1 cellular context compared by ENCODE assay signal in the genomic region with DNA sequence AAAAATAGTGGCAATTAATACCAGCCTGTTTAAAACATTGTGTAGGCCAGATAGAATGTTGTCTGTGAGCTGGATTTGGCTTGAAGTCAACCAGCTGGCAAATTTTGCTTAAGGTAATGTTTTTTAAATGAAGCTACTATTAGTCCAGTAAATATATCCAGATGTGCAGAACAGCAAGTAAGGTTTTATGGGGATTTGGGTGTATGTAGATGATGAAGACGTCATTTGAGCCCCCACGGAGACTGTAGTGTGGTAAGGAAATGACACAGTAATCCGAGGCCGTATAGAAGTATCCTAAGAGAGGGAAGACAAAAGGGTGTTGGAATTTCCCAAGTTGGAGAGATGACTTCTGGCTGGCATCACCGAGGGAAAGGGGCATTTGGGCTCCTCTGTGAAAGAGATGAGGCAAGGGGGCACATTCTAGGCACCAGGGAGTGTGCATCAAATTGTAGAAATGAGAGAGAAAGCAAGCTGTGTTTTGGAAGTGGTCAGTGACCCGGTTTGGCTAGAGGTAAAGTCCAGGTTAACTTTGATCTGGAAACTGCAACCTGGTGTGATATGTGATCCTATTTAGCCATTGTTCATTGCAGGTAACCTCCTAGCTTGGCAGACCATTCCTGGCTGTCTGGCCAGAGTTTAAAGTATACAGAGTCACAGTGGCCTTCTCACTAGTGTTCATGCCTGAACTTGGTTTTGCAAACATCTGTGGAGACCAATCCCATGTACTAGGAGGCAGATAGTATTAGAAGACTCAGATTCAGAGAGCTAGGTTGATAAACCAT.
TF ChIP-seq lines count a peak whose summit lies in the region.

No MANE protein-coding gene starts in this region.

TF ChIP-seq in HEK293, 187 proteins besides CTCF, POLR2A, EP300 and RAD21 (continued from another document):
- TF ChIP-seq, protein P1, sequence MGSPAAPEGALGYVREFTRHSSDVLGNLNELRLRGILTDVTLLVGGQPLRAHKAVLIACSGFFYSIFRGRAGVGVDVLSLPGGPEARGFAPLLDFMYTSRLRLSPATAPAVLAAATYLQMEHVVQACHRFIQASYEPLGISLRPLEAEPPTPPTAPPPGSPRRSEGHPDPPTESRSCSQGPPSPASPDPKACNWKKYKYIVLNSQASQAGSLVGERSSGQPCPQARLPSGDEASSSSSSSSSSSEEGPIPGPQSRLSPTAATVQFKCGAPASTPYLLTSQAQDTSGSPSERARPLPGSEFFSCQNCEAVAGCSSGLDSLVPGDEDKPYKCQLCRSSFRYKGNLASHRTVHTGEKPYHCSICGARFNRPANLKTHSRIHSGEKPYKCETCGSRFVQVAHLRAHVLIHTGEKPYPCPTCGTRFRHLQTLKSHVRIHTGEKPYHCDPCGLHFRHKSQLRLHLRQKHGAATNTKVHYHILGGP (tag by site-specific recombination; IDR thresholded peaks at IDR 0.05), result no peak
- no peak for TF ChIP-seq ZFP69B (tag by site-specific recombination; IDR thresholded peaks at IDR 0.05)
- TF ChIP-seq, protein P2, sequence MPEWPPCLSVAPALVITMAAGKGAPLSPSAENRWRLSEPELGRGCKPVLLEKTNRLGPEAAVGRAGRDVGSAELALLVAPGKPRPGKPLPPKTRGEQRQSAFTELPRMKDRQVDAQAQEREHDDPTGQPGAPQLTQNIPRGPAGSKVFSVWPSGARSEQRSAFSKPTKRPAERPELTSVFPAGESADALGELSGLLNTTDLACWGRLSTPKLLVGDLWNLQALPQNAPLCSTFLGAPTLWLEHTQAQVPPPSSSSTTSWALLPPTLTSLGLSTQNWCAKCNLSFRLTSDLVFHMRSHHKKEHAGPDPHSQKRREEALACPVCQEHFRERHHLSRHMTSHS (tag by site-specific recombination; IDR thresholded peaks at IDR 0.05), result no peak
- TF ChIP-seq, protein P3, sequence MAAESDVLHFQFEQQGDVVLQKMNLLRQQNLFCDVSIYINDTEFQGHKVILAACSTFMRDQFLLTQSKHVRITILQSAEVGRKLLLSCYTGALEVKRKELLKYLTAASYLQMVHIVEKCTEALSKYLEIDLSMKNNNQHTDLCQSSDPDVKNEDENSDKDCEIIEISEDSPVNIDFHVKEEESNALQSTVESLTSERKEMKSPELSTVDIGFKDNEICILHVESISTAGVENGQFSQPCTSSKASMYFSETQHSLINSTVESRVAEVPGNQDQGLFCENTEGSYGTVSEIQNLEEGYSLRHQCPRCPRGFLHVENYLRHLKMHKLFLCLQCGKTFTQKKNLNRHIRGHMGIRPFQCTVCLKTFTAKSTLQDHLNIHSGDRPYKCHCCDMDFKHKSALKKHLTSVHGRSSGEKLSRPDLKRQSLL (tag by site-specific recombination; IDR thresholded peaks at IDR 0.05), result no peak
- TF ChIP-seq, protein P4, sequence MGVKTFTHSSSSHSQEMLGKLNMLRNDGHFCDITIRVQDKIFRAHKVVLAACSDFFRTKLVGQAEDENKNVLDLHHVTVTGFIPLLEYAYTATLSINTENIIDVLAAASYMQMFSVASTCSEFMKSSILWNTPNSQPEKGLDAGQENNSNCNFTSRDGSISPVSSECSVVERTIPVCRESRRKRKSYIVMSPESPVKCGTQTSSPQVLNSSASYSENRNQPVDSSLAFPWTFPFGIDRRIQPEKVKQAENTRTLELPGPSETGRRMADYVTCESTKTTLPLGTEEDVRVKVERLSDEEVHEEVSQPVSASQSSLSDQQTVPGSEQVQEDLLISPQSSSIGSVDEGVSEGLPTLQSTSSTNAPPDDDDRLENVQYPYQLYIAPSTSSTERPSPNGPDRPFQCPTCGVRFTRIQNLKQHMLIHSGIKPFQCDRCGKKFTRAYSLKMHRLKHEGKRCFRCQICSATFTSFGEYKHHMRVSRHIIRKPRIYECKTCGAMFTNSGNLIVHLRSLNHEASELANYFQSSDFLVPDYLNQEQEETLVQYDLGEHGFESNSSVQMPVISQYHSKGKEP (tag by site-specific recombination; IDR thresholded peaks at IDR 0.05), result no peak
- TF ChIP-seq ZBTB20 (tag by site-specific recombination; IDR thresholded peaks at IDR 0.05), result peak; percentile 29; the same call in 1 of the 2 replicates
- TF ChIP-seq ZNF146 (tag by site-specific recombination; IDR thresholded peaks at IDR 0.05), result no peak
- TF ChIP-seq RBAK (tag by site-specific recombination; IDR thresholded peaks at IDR 0.05), result no peak
- TF ChIP-seq GLIS1 (tag by site-specific recombination; IDR thresholded peaks at IDR 0.05), result peak; percentile 62
- TF ChIP-seq KLF7 (tag by site-specific recombination; IDR thresholded peaks at IDR 0.05; ENCODE audit: borderline replicate concordance), result no peak
- no peak for TF ChIP-seq YY2 (tag by site-specific recombination; IDR thresholded peaks at IDR 0.05)
- TF ChIP-seq, protein P5, sequence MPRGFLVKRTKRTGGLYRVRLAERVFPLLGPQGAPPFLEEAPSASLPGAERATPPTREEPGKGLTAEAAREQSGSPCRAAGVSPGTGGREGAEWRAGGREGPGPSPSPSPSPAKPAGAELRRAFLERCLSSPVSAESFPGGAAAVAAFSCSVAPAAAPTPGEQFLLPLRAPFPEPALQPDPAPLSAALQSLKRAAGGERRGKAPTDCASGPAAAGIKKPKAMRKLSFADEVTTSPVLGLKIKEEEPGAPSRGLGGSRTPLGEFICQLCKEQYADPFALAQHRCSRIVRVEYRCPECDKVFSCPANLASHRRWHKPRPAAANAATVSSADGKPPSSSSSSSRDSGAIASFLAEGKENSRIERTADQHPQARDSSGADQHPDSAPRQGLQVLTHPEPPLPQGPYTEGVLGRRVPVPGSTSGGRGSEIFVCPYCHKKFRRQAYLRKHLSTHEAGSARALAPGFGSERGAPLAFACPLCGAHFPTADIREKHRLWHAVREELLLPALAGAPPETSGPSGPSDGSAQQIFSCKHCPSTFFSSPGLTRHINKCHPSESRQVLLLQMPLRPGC (tag by site-specific recombination; IDR thresholded peaks at IDR 0.05), result no peak
- no peak for TF ChIP-seq ZFHX2 (tag by site-specific recombination; conservative IDR thresholded peaks at IDR 0.05)
- TF ChIP-seq, protein P6, sequence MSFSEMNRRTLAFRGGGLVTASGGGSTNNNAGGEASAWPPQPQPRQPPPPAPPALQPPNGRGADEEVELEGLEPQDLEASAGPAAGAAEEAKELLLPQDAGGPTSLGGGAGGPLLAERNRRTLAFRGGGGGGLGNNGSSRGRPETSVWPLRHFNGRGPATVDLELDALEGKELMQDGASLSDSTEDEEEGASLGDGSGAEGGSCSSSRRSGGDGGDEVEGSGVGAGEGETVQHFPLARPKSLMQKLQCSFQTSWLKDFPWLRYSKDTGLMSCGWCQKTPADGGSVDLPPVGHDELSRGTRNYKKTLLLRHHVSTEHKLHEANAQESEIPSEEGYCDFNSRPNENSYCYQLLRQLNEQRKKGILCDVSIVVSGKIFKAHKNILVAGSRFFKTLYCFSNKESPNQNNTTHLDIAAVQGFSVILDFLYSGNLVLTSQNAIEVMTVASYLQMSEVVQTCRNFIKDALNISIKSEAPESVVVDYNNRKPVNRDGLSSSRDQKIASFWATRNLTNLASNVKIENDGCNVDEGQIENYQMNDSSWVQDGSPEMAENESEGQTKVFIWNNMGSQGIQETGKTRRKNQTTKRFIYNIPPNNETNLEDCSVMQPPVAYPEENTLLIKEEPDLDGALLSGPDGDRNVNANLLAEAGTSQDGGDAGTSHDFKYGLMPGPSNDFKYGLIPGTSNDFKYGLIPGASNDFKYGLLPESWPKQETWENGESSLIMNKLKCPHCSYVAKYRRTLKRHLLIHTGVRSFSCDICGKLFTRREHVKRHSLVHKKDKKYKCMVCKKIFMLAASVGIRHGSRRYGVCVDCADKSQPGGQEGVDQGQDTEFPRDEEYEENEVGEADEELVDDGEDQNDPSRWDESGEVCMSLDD (tag by site-specific recombination; IDR thresholded peaks at IDR 0.05), result no peak
- no peak for TF ChIP-seq ZNF416 (tag by site-specific recombination; IDR thresholded peaks at IDR 0.05)
- no peak for TF ChIP-seq ZNF776 (tag by site-specific recombination; IDR thresholded peaks at IDR 0.05; ENCODE audit: borderline replicate concordance)
- TF ChIP-seq, protein P7, sequence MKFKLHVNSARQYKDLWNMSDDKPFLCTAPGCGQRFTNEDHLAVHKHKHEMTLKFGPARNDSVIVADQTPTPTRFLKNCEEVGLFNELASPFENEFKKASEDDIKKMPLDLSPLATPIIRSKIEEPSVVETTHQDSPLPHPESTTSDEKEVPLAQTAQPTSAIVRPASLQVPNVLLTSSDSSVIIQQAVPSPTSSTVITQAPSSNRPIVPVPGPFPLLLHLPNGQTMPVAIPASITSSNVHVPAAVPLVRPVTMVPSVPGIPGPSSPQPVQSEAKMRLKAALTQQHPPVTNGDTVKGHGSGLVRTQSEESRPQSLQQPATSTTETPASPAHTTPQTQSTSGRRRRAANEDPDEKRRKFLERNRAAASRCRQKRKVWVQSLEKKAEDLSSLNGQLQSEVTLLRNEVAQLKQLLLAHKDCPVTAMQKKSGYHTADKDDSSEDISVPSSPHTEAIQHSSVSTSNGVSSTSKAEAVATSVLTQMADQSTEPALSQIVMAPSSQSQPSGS (tag by site-specific recombination; IDR thresholded peaks at IDR 0.05; ENCODE audit: low read depth), result peak; percentile 31; the same call in 1 of the 2 replicates
- no peak for TF ChIP-seq OVOL3 (tag by site-specific recombination; IDR thresholded peaks at IDR 0.05)
- TF ChIP-seq, protein P8, sequence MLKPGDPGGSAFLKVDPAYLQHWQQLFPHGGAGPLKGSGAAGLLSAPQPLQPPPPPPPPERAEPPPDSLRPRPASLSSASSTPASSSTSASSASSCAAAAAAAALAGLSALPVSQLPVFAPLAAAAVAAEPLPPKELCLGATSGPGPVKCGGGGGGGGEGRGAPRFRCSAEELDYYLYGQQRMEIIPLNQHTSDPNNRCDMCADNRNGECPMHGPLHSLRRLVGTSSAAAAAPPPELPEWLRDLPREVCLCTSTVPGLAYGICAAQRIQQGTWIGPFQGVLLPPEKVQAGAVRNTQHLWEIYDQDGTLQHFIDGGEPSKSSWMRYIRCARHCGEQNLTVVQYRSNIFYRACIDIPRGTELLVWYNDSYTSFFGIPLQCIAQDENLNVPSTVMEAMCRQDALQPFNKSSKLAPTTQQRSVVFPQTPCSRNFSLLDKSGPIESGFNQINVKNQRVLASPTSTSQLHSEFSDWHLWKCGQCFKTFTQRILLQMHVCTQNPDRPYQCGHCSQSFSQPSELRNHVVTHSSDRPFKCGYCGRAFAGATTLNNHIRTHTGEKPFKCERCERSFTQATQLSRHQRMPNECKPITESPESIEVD (tag by site-specific recombination; IDR thresholded peaks at IDR 0.05), result no peak
- no peak for TF ChIP-seq ZNF114 (tag by site-specific recombination; IDR thresholded peaks at IDR 0.05)
- TF ChIP-seq, protein P9, sequence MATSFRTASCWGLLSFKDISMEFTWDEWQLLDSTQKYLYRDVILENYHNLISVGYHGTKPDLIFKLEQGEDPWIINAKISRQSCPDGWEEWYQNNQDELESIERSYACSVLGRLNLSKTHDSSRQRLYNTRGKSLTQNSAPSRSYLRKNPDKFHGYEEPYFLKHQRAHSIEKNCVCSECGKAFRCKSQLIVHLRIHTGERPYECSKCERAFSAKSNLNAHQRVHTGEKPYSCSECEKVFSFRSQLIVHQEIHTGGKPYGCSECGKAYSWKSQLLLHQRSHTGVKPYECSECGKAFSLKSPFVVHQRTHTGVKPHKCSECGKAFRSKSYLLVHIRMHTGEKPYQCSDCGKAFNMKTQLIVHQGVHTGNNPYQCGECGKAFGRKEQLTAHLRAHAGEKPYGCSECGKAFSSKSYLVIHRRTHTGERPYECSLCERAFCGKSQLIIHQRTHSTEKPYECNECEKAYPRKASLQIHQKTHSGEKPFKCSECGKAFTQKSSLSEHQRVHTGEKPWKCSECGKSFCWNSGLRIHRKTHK (tag by site-specific recombination; IDR thresholded peaks at IDR 0.05), result no peak
